In genomic region chr6:39178804-39179203, GRCh38 we compare ENCODE assay signal across 27 cellular contexts. TPM values are rescaled to one million over a fixed set of nuclear protein-coding genes. Genes with fewer than 3 reads are reported as not detected.
"Had no signal": no experiment of that assay in that cellular context is flagged by ENCODE, and none has a peak within 500 bp of the region (broad histone marks: within the 10 kb centered on the region; RNA-seq: fewer than 3 reads in every experiment).

No MANE protein-coding gene starts in this region.

- H3K27me3 ChIP-seq: dorsolateral prefrontal cortex, foreskin keratinocyte, gastroesophageal sphincter, heart left ventricle, neutrophil, right atrium auricular region, sigmoid colon, tibial nerve, upper lobe of right lung, uterus had no signal

- FAIRE-seq: colon, islet of Langerhans had no signal

- H3K4me1 ChIP-seq: foreskin keratinocyte, gastroesophageal sphincter, heart left ventricle, prostate gland, right atrium auricular region, sigmoid colon, tibial nerve, upper lobe of right lung, uterus had no signal

- H3K36me3 ChIP-seq: gastroesophageal sphincter, heart left ventricle, prostate gland, right atrium auricular region, sigmoid colon, thoracic aorta, upper lobe of right lung, uterus had no signal

- ATAC-seq: foreskin keratinocyte; gastroesophageal sphincter; left cardiac atrium; natural killer cell treated with Interleukin-12 subunit alpha and Interleukin-12 subunit beta and Interleukin-15 and Interleukin-18, amount 100 ng/mL, for 72 hours; stimulated activated naive B cell treated with anti-CD40 and anti-IgM and Interleukin-4, amounts not matched to agents 10 μg/mL and 1 μg/mL and 100 μg/mL, for 72 hours; upper lobe of right lung had no signal

- H3K4me3 ChIP-seq: dorsolateral prefrontal cortex, gastroesophageal sphincter, heart left ventricle, lung, prostate gland, right atrium auricular region, sigmoid colon, skin epidermis, thoracic aorta, tibial nerve, upper lobe of right lung, uterus had no signal

- H3K9me3 ChIP-seq: neutrophil, prostate gland had no signal

- H3K27ac ChIP-seq: dorsolateral prefrontal cortex, epithelial cell of prostate, foreskin keratinocyte, gastroesophageal sphincter, heart left ventricle, neutrophil, prostate gland, right atrium auricular region, sigmoid colon, thoracic aorta, upper lobe of right lung had no signal

- DNase-seq: dorsolateral prefrontal cortex; effector CD8-positive, alpha-beta T cell; endodermal cell; heart left ventricle; hippocampal formation; left cardiac atrium; naive B cell; stimulated activated CD4-positive, alpha-beta T cell treated with anti-CD3 and anti-CD28 coated beads, Interleukin-15, amount 100 ng/mL, for 24 hours; stimulated activated CD4-positive, alpha-beta T cell treated with anti-CD3 and anti-CD28 coated beads, Interleukin-2, amount 100 ng/mL, for 48 hours; stimulated activated naive B cell treated with anti-CD40 and anti-IgM and Interleukin-4, amounts not matched to agents 10 μg/mL and 1 μg/mL and 100 μg/mL, for 72 hours; upper lobe of right lung had no signal

RNA-seq across cellular contexts. Expression of gene KCNK5, which starts 50.5 kb away (rescaled TPM):
- total RNA-seq: osteoblast had no signal
